ENCODE assay signal across 1 cellular context in genomic region chr1:53409233-53409632, GRCh38.
TF ChIP-seq lines count a peak whose summit lies in the region.

No MANE protein-coding gene starts in this region.

TF ChIP-seq in GM12878, 131 proteins besides CTCF, POLR2A, EP300 and RAD21:
- TF ChIP-seq POU2F2 (IDR thresholded peaks at IDR 0.05; ENCODE audit: borderline replicate concordance, low read depth, low read length): no peak
- TF ChIP-seq NR2F1 (conservative IDR thresholded peaks at IDR 0.05): no peak
- TF ChIP-seq E2F4 (IDR thresholded peaks at IDR 0.05; ENCODE audit: low read depth, low read length): no peak
- no peak for TF ChIP-seq PAX5 (IDR thresholded peaks at IDR 0.05; ENCODE audit: borderline replicate concordance, low read depth, low read length)
- TF ChIP-seq SRF (IDR thresholded peaks at IDR 0.05; ENCODE audit: low read depth in 2 of 2, low read length in 2 of 2): no peak
- TF ChIP-seq RB1 (IDR thresholded peaks at IDR 0.05; ENCODE audit: borderline replicate concordance): no peak
- no peak for TF ChIP-seq MYC (IDR thresholded peaks at IDR 0.05; ENCODE audit: insufficient read depth, insufficient read length, insufficient replicate concordance, low read length, severe bottlenecking)
- TF ChIP-seq TARDBP (IDR thresholded peaks at IDR 0.05; ENCODE audit: borderline replicate concordance): no peak
- no peak for TF ChIP-seq CREB1 (IDR thresholded peaks at IDR 0.05; ENCODE audit: low read depth)
- no peak for TF ChIP-seq MEF2B (IDR thresholded peaks at IDR 0.05; ENCODE audit: partially characterized antibody, poor library complexity, severe bottlenecking)
- no peak for TF ChIP-seq CBX3 (IDR thresholded peaks at IDR 0.05; ENCODE audit: borderline replicate concordance, low read depth)
- no peak for TF ChIP-seq IKZF2 (IDR thresholded peaks at IDR 0.05)
- TF ChIP-seq FOS (IDR thresholded peaks at IDR 0.05; ENCODE audit: borderline replicate concordance, extremely low read depth, insufficient read length): no peak
- TF ChIP-seq ZSCAN29 (IDR thresholded peaks at IDR 0.05): no peak
- TF ChIP-seq EED (IDR thresholded peaks at IDR 0.05; ENCODE audit: low read depth): no peak
- TF ChIP-seq SREBF1 (IDR thresholded peaks at IDR 0.05; ENCODE audit: low read length): no peak
